8 cellular contexts compared by ENCODE assay signal in genomic region chr15:56242576-56243116, GRCh38. TPM values are rescaled to one million over a fixed set of nuclear protein-coding genes. Genes with fewer than 3 reads are reported as not detected.
A peak's percentile ranks its signal among the peaks of the same experiment; 100 is the strongest.
DNase-seq lines count a peak whose midpoint lies in the region; ATAC-seq and TF ChIP-seq lines count a peak whose summit lies in the region.

No MANE protein-coding gene starts in this region.

- no peaks in the 10 kb centered on the region for H3K36me3 ChIP-seq in Caco-2 (ENCODE audit: control insufficient read depth, insufficient read depth, low read length)
- peaks cover 17% of the 10 kb centered on the region for H3K36me3 ChIP-seq in KOPT-K1 (ENCODE audit: insufficient read depth, low read length)
- H3K36me3 ChIP-seq in body of pancreas (replicated peaks in 1 of 2; ENCODE audit: insufficient read depth in 1 of 2, low read depth in 2 of 2): no peaks in the 10 kb centered on the region
- no peaks in the 10 kb centered on the region for H3K36me3 ChIP-seq in vagina

- no peak overlapping the region for H3K27ac Mint-ChIP-seq in Caco-2 (ENCODE audit: unreplicated experiment)

- WGBS in body of pancreas, 2 donors: 0% methylated on average over 10 to 11 of the region's 11 CpGs

- DNase-seq in Caco-2 (no peak), body of pancreas (no peak), medulla oblongata (ENCODE audit: extremely low spot score) (peak; percentile 39), vagina (ENCODE audit: extremely low spot score in 2 of 2) (no peak)
- DNase-seq in stimulated activated CD4-positive, alpha-beta T cell treated with anti-CD3 and anti-CD28 coated beads, Interleukin-1b, Interleukin-23, amount 100 ng/mL, for 48 hours: no peak

- no peaks in the 10 kb centered on the region for H3K27me3 Mint-ChIP-seq in Caco-2 (ENCODE audit: insufficient read depth, unreplicated experiment)

- CTCF ChIA-PET in Caco-2 (lab: Charles Lee): no interaction called here

- H3K4me3 Mint-ChIP-seq in Caco-2 (ENCODE audit: unreplicated experiment): peak overlapping the region; percentile 82

- H3K4me3 ChIP-seq in Caco-2 (ENCODE audit: low read depth, low read length): peak overlapping the region; percentile 83
- H3K4me3 ChIP-seq in body of pancreas: peak overlapping the region; percentile 94 to 96
- peak overlapping the region; percentile 73 to 85 for H3K4me3 ChIP-seq in vagina

- ATAC-seq in body of pancreas (no peak), GM19023 (IDR thresholded peaks at IDR 0.05; ENCODE audit: unreplicated experiment) (no peak), GM21528 (IDR thresholded peaks at IDR 0.05; ENCODE audit: low FRiP score, unreplicated experiment) (no peak)

- peaks cover 14% of the 10 kb centered on the region for H3K4me1 ChIP-seq in Caco-2
- peaks cover 26% of the 10 kb centered on the region for H3K4me1 ChIP-seq in body of pancreas
- H3K4me1 ChIP-seq in vagina: peaks cover 40% of the 10 kb centered on the region

- H3K4me1 Mint-ChIP-seq in Caco-2 (ENCODE audit: low read depth, unreplicated experiment): peaks cover 8% of the 10 kb centered on the region

- no peaks in the 10 kb centered on the region for H3K9me3 ChIP-seq in Caco-2
- no peaks in the 10 kb centered on the region for H3K9me3 ChIP-seq in KOPT-K1 (ENCODE audit: insufficient read depth, low read length, poor library complexity, severe bottlenecking)
- no peaks in the 10 kb centered on the region for H3K9me3 ChIP-seq in body of pancreas
- H3K9me3 ChIP-seq in vagina: no peaks in the 10 kb centered on the region

- H3K36me3 Mint-ChIP-seq in Caco-2 (ENCODE audit: insufficient read depth, unreplicated experiment): no peaks in the 10 kb centered on the region

- POLR2A ChIA-PET in Caco-2 (lab: Charles Lee): no interaction called here

- H3K27ac ChIP-seq in KOPT-K1 (ENCODE audit: low read depth, low read length, poor library complexity, severe bottlenecking): peak overlapping the region; percentile 85
- peak overlapping the region in 3 of 4 donors; percentile 83 to 91 (median 88) for H3K27ac ChIP-seq in body of pancreas
- H3K27ac ChIP-seq in vagina: peak overlapping the region; percentile 95

- BruUV-seq in Caco-2 (replicated peaks; lab: Mats Ljungman, UMichigan): no TSS peak

- H3K9me3 Mint-ChIP-seq in Caco-2 (ENCODE audit: unreplicated experiment): no peaks in the 10 kb centered on the region

- intact Hi-C loops in Caco-2 (cut with micrococcal nuclease; ENCODE audit: unreplicated experiment) (no loop called here), body of pancreas (cut with DNase I) (no loop called here), vagina (cut with DNase I) (no loop called here)

- TF ChIP-seq POLR2A in body of pancreas (IDR thresholded peaks at IDR 0.05) (no peak), vagina (IDR thresholded peaks at IDR 0.05) (no peak)

- H3K27me3 ChIP-seq in Caco-2 (replicated peaks; ENCODE audit: control insufficient read depth, insufficient read depth, low read length): no peaks in the 10 kb centered on the region
- H3K27me3 ChIP-seq in body of pancreas: no peaks in the 10 kb centered on the region
- no peaks in the 10 kb centered on the region for H3K27me3 ChIP-seq in vagina

- TF ChIP-seq CTCF in Caco-2 (IDR thresholded peaks at IDR 0.05; ENCODE audit: insufficient read depth in 1 of 2, low read depth in 1 of 2, low read length in 1 of 2, severe bottlenecking in 1 of 2, unreplicated experiment in 1 of 2) (no peak), body of pancreas (IDR thresholded peaks at IDR 0.05) (no peak), vagina (IDR thresholded peaks at IDR 0.05) (no peak)

RNA-seq across cellular contexts. Expression of gene RFX7, which starts 1.0 kb away (rescaled TPM):
- total RNA-seq in Caco-2 (2022) (8.7 and 10.3 TPM in 2 replicates), body of pancreas (1 to 10 TPM; 2.6 to 5.4 TPM), vagina (15.5 TPM)
